Comparison of ENCODE assay signal across 22 cellular contexts in genomic region chr11:2586793-2587131, GRCh38.
A peak's percentile ranks its signal among the peaks of the same experiment; 100 is the strongest.
DNase-seq lines count a peak whose midpoint lies in the region; ATAC-seq and TF ChIP-seq lines count a peak whose summit lies in the region.
"Had no signal": no experiment of that assay in that cellular context is flagged by ENCODE, and none has a peak within 500 bp of the region (broad histone marks: within the 10 kb centered on the region; RNA-seq: fewer than 3 reads in every experiment).

No MANE protein-coding gene starts in this region.

- H3K27me3 Mint-ChIP-seq in osteocyte (ENCODE audit: unreplicated experiment): no peaks in the 10 kb centered on the region
- H3K27me3 Mint-ChIP-seq: naive thymus-derived CD8-positive, alpha-beta T cell had no signal

- no peak overlapping the region for H3K4me3 Mint-ChIP-seq in osteocyte (ENCODE audit: unreplicated experiment)
- H3K4me3 Mint-ChIP-seq: activated T-cell treated with anti-CD3 and anti-CD28 coated beads, Interleukin-2, amount 50 U/mL, for 4 hours; naive thymus-derived CD8-positive, alpha-beta T cell had no signal

- POLR2A ChIA-PET in GM10248 (lab: Yijun Ruan, JAX): no interaction called here

- no peaks in the 10 kb centered on the region for H3K9me3 Mint-ChIP-seq in osteocyte (ENCODE audit: unreplicated experiment)
- H3K9me3 Mint-ChIP-seq: activated T-cell treated with anti-CD3 and anti-CD28 coated beads, Interleukin-2, amount 50 U/mL, for 4 hours; naive thymus-derived CD8-positive, alpha-beta T cell had no signal

- no peaks in the 10 kb centered on the region for H3K4me1 Mint-ChIP-seq in osteocyte (ENCODE audit: unreplicated experiment)

- no peak overlapping the region for H3K27ac Mint-ChIP-seq in osteocyte (ENCODE audit: unreplicated experiment)

- no peak overlapping the region for H3K4me3 ChIP-seq in coronary artery
- H3K4me3 ChIP-seq: breast epithelium, prostate gland, SJSA1 had no signal

- no peak overlapping the region for H3K27ac ChIP-seq in coronary artery
- H3K27ac ChIP-seq: breast epithelium, prostate gland, SJSA1 had no signal

- H3K36me3 Mint-ChIP-seq in osteocyte (ENCODE audit: unreplicated experiment): no peaks in the 10 kb centered on the region

- TF ChIP-seq CTCF in GM10248 (IDR thresholded peaks at IDR 0.05; ENCODE audit: control extremely low read depth, extremely low read depth, low read depth, missing control alignments): no peak
- no peak for TF ChIP-seq CTCF in coronary artery (IDR thresholded peaks at IDR 0.05)
- no peak for TF ChIP-seq CTCF in osteocyte (IDR thresholded peaks at IDR 0.05)

- ATAC-seq in GM21529 (IDR thresholded peaks at IDR 0.05; ENCODE audit: unreplicated experiment) (no peak), GM18517 (IDR thresholded peaks at IDR 0.05; ENCODE audit: unreplicated experiment) (no peak), HG03108 (IDR thresholded peaks at IDR 0.05; ENCODE audit: unreplicated experiment) (no peak)
- ATAC-seq: activated T-cell treated with anti-CD3 and anti-CD28 coated beads, Interleukin-2, amount 50 U/mL, for 4 hours; left cardiac atrium; naive thymus-derived CD8-positive, alpha-beta T cell; Panc1 had no signal

- CTCF ChIA-PET in GM10248 (lab: Yijun Ruan, JAX): no interaction called here

- DNase-seq in activated effector memory CD4-positive, alpha-beta T cell treated with anti-CD3 and anti-CD28 coated beads, Interleukin-2, amount 50 U/mL, for 16 hours: peak; percentile 55
- DNase-seq in activated effector memory CD4-positive, alpha-beta T cell treated with Interleukin-2 at 50 U/mL for 16 hours: no peak
- DNase-seq in GM10248 (ENCODE audit: extremely low spot score) (peak; percentile 13), coronary artery (ENCODE audit: low spot score) (peak; percentile 65), osteocyte (ENCODE audit: extremely low spot score, unreplicated experiment) (peak; percentile 69)
- DNase-seq: activated CD4-positive, alpha-beta T cell treated with anti-CD3 and anti-CD28 coated beads, Interleukin-2, amount 50 U/mL, for 4 hours; C1 segment of cervical spinal cord; cortex of kidney; KG1; left cardiac atrium; NCI-H146; NCI-H524 treated with DMSO at 0.1 percent for 48 hours; substantia nigra had no signal
